Comparison of ENCODE assay signal across 21 cellular contexts in genomic region chr16:89569506-89570341, GRCh38. TPM values are rescaled to one million over a fixed set of nuclear protein-coding genes. Genes with fewer than 3 reads are reported as not detected.
"Had no signal": no experiment of that assay in that cellular context is flagged by ENCODE, and none has a peak within 500 bp of the region (broad histone marks: within the 10 kb centered on the region; RNA-seq: fewer than 3 reads in every experiment).

No MANE protein-coding gene starts in this region.

- ATAC-seq: esophagus mucosa; heart left ventricle; left colon; naive thymus-derived CD4-positive, alpha-beta T cell; right cardiac atrium; stimulated activated naive CD8-positive, alpha-beta T cell treated with anti-CD3 and anti-CD28 coated beads, Interleukin-15, Interleukin-2, amounts not matched to agents 100 U/mL and 50 U/mL, for 24 hours had no signal

- H3K9me3 Mint-ChIP-seq: nephron progenitor cell had no signal

- H3K36me3 ChIP-seq: ovary, suprapubic skin, uterus had no signal

- H3K4me3 Mint-ChIP-seq: naive thymus-derived CD4-positive, alpha-beta T cell; nephron progenitor cell had no signal

- H3K9me3 ChIP-seq: heart left ventricle, ovary, suprapubic skin, thyroid gland, upper lobe of left lung, uterus had no signal

- H3K4me3 ChIP-seq: coronary artery, dorsolateral prefrontal cortex, heart left ventricle, ovary, smooth muscle cell, suprapubic skin, thyroid gland, upper lobe of left lung, uterus had no signal

- H3K27me3 ChIP-seq: ovary had no signal

- FAIRE-seq: frontal cortex had no signal

- H3K27ac Mint-ChIP-seq: nephron progenitor cell had no signal

- H3K27ac ChIP-seq: coronary artery, dorsolateral prefrontal cortex, heart left ventricle, ovary, suprapubic skin, thyroid gland, upper lobe of left lung, uterus had no signal

- H3K4me2 ChIP-seq: smooth muscle cell had no signal

- DNase-seq: dorsolateral prefrontal cortex; effector CD8-positive, alpha-beta T cell; heart left ventricle; hippocampal formation; left colon; naive thymus-derived CD4-positive, alpha-beta T cell; nephron progenitor cell; ovary; right cardiac atrium; stimulated activated CD4-positive, alpha-beta T cell treated with anti-CD3 and anti-CD28 coated beads, Interleukin-2, amount 100 ng/mL, for 48 hours; stimulated activated naive CD8-positive, alpha-beta T cell treated with anti-CD3 and anti-CD28 coated beads, Interleukin-15, Interleukin-2, amounts not matched to agents 100 U/mL and 50 U/mL, for 24 hours; thyroid gland; upper lobe of left lung; uterus had no signal

RNA-seq across cellular contexts. Expression of gene CPNE7, which starts 5.8 kb away (rescaled TPM):
- total RNA-seq: right cardiac atrium had no signal
- polyA plus RNA-seq: naive thymus-derived CD4-positive, alpha-beta T cell; right cardiac atrium had no signal

RNA-seq across cellular contexts. Expression of gene DPEP1, which starts 43.7 kb away (rescaled TPM):
- total RNA-seq: esophagus mucosa; heart left ventricle; mononuclear cell; naive thymus-derived CD4-positive, alpha-beta T cell; smooth muscle cell had no signal
- polyA plus RNA-seq: fibroblast of lung; heart left ventricle; naive thymus-derived CD4-positive, alpha-beta T cell; smooth muscle cell had no signal
